ENCODE assay signal across 8 cellular contexts in the genomic region with DNA sequence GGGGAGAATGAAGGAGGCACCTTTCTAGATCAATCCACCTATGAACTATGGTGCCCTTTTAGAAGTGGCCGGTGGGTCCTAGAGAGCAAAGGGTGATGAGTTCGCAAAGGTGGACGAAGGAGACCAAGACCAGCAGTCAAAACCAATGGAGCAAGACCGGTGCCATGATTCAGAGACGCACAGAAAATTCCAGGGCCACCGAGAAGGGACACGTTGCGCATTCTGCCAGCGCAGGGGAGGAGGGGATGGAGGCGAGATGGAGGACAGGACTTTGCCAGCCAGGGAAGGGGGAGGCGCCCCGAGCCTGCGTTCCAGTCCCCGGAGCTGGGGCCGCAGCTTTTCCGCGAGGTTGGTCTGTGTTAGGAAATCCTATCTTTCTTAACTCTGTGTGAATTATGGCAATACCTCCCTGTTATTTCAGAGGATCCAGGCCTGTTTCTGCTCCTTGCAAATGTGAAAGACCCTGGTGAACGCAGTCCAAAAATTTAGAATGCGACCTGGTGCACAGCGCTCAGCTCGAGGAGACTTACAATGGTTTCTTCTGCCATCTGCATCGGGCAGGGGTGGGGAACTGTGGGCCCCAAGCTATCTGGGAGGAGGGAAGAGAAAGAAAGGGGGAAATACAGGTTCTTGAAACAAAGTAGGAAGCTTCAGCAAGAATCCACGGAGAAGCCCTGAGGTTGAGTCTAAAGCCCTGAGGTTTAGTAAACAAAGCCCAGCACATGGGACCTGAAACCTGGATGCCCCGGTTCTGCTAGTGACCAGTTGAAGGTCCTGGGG.
DNase-seq lines count a peak whose midpoint lies in the region; ATAC-seq and TF ChIP-seq lines count a peak whose summit lies in the region.

No MANE protein-coding gene starts in this region.

- DNase-seq in GM23338 (ENCODE audit: low spot score) (peak; percentile 75), T-cell (no peak), right atrium auricular region (ENCODE audit: low spot score) (peak; percentile 75), renal cortical epithelial cell (ENCODE audit: low read depth) (peak; percentile 38), NCI-H345 (lab: John Stamatoyannopoulos, UW) (no peak)
- DNase-seq in stimulated activated CD4-positive, alpha-beta T cell treated with anti-CD3 and anti-CD28 coated beads, Interleukin-4, amount 100 ng/mL, for 4 hours = no peak

- ATAC-seq in GM23338 = peak; percentile 71
- ATAC-seq in T-cell (replicated peaks in 1 of 4) = no peak
- ATAC-seq in HG03342 (IDR thresholded peaks at IDR 0.05; ENCODE audit: unreplicated experiment) = no peak
- no peak for ATAC-seq in HG02642 (IDR thresholded peaks at IDR 0.05; ENCODE audit: poor library complexity, unreplicated experiment)

- H3K27me3 ChIP-seq in GM23338 (ENCODE audit: insufficient read depth) (no peaks in the 10 kb centered on the region), right atrium auricular region (no peaks in the 10 kb centered on the region)

- H3K4me3 ChIP-seq in GM23338 = peak overlapping the region; percentile 52
- H3K4me3 ChIP-seq in right atrium auricular region = peak overlapping the region in 1 of 2 donors; percentile 51

- peak overlapping the region; percentile 77 for H3K27ac ChIP-seq in GM23338 (ENCODE audit: low read depth)
- peak overlapping the region; percentile 76 to 78 for H3K27ac ChIP-seq in right atrium auricular region

- H3F3A ChIP-seq in GM23338 (replicated peaks; ENCODE audit: low read depth) = peaks cover 7% of the 10 kb centered on the region; the same call in 1 of the 2 replicates

- peaks cover 19% of the 10 kb centered on the region for H3K27me3 Mint-ChIP-seq in GM23338 (ENCODE audit: insufficient read depth, low read depth, poor library complexity)
- no peaks in the 10 kb centered on the region for H3K27me3 Mint-ChIP-seq in T-cell

- TF ChIP-seq CTCF in GM23338 (conservative IDR thresholded peaks at IDR 0.05; ENCODE audit: low read depth in 2 of 2) (no peak), right atrium auricular region (IDR thresholded peaks at IDR 0.05) (no peak)

- H3K4me1 ChIP-seq in GM23338 (ENCODE audit: insufficient read depth) (peaks cover 47% of the 10 kb centered on the region), right atrium auricular region (peaks cover 0 to 41% of the 10 kb centered on the region in 2 donors)

- no peaks in the 10 kb centered on the region; the same call in 2 of the 3 replicates for H3K36me3 Mint-ChIP-seq in GM23338 (ENCODE audit: low read depth)
- no peaks in the 10 kb centered on the region for H3K36me3 Mint-ChIP-seq in T-cell

- no peaks in the 10 kb centered on the region for H3K9me2 ChIP-seq in GM23338 (ENCODE audit: insufficient read depth)

- H4K20me1 ChIP-seq in GM23338 (replicated peaks; ENCODE audit: insufficient read depth) = no peaks in the 10 kb centered on the region

- H3K79me2 ChIP-seq in GM23338 (replicated peaks; ENCODE audit: insufficient read depth) = no peaks in the 10 kb centered on the region

- POLR2A ChIA-PET in T-cell (lab: Charles Lee) = no interaction called here

- H3K4me3 Mint-ChIP-seq in GM23338 (peak overlapping the region; percentile 82), T-cell (peak overlapping the region; percentile 74 to 78 (median 76))

- no peaks in the 10 kb centered on the region for H3K9me3 Mint-ChIP-seq in GM23338
- H3K9me3 Mint-ChIP-seq in T-cell = no peaks in the 10 kb centered on the region

- no peaks in the 10 kb centered on the region for H3K9me3 ChIP-seq in right atrium auricular region

- H3K4me2 ChIP-seq in GM23338 = peak overlapping the region; percentile 79

- CTCF ChIA-PET in T-cell (lab: Charles Lee) = interaction anchor here (1.5 to 2.0 kb wide), 4 partner anchors 73 to 279 kb away, joined by 3 to 9 read pairs (median 5); no protein-coding TSS in a partner anchor

- H3K36me3 ChIP-seq in GM23338 (ENCODE audit: insufficient read depth) (no peaks in the 10 kb centered on the region), right atrium auricular region (no peaks in the 10 kb centered on the region)

- H3K27ac Mint-ChIP-seq in GM23338 = peak overlapping the region; percentile 95
- H3K27ac Mint-ChIP-seq in T-cell = no peak overlapping the region

- peak overlapping the region; percentile 60 for H2AFZ ChIP-seq in GM23338

- H3K4me1 Mint-ChIP-seq in GM23338 = peaks cover 55% of the 10 kb centered on the region
- peaks cover 34 to 45% (median 42%) of the 10 kb centered on the region in 3 donors for H3K4me1 Mint-ChIP-seq in T-cell

TF ChIP-seq in GM23338, 12 proteins besides CTCF, POLR2A, EP300 and RAD21:
- TF ChIP-seq POLR2AphosphoS5 (IDR thresholded peaks at IDR 0.05; ENCODE audit: low read depth) (peak; percentile 19; the same call in 1 of the 2 replicates), EZH2 (IDR thresholded peaks at IDR 0.05; ENCODE audit: low read depth, unreplicated experiment) (no peak)

Comparison
In these comparisons a context has a peak if more than half of its experiments do, and no peak if none do; other contexts are left out.
1. DNase-seq: peak in GM23338 (single experiment), right atrium auricular region (single experiment) and renal cortical epithelial cell (single experiment); none in T-cell (0 of 34), NCI-H345 (single experiment) and stimulated activated CD4-positive, alpha-beta T cell treated with anti-CD3 and anti-CD28 coated beads, Interleukin-4, amount 100 ng/mL, for 4 hours (0 of 2).